In the genomic region with DNA sequence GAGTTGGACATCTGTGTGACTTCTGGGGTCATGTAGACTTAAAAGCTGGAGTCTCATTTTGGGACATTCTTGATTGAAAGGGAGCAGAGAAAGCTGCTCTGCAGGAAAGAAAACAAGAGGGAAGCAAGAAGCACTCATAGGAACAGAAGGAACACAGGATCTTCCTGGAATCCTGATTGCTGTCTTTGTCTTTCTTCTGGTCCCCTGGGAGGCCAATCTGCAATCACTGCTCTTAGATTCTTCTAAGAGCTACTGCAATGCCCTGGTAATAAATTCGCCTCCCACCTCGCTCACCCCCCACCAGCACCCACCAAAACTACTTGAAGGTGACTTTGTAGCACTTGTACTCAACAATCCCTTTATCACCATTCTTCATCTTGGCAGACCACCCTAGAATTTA, we compare ENCODE assay signal across 1 cellular context.
A peak's percentile ranks its signal among the peaks of the same experiment; 100 is the strongest.
TF ChIP-seq lines count a peak whose summit lies in the region.

No MANE protein-coding gene starts in this region.

TF ChIP-seq in H1, 55 proteins besides CTCF, POLR2A, EP300 and RAD21 (continued from another document):
- TF ChIP-seq, protein P1, sequence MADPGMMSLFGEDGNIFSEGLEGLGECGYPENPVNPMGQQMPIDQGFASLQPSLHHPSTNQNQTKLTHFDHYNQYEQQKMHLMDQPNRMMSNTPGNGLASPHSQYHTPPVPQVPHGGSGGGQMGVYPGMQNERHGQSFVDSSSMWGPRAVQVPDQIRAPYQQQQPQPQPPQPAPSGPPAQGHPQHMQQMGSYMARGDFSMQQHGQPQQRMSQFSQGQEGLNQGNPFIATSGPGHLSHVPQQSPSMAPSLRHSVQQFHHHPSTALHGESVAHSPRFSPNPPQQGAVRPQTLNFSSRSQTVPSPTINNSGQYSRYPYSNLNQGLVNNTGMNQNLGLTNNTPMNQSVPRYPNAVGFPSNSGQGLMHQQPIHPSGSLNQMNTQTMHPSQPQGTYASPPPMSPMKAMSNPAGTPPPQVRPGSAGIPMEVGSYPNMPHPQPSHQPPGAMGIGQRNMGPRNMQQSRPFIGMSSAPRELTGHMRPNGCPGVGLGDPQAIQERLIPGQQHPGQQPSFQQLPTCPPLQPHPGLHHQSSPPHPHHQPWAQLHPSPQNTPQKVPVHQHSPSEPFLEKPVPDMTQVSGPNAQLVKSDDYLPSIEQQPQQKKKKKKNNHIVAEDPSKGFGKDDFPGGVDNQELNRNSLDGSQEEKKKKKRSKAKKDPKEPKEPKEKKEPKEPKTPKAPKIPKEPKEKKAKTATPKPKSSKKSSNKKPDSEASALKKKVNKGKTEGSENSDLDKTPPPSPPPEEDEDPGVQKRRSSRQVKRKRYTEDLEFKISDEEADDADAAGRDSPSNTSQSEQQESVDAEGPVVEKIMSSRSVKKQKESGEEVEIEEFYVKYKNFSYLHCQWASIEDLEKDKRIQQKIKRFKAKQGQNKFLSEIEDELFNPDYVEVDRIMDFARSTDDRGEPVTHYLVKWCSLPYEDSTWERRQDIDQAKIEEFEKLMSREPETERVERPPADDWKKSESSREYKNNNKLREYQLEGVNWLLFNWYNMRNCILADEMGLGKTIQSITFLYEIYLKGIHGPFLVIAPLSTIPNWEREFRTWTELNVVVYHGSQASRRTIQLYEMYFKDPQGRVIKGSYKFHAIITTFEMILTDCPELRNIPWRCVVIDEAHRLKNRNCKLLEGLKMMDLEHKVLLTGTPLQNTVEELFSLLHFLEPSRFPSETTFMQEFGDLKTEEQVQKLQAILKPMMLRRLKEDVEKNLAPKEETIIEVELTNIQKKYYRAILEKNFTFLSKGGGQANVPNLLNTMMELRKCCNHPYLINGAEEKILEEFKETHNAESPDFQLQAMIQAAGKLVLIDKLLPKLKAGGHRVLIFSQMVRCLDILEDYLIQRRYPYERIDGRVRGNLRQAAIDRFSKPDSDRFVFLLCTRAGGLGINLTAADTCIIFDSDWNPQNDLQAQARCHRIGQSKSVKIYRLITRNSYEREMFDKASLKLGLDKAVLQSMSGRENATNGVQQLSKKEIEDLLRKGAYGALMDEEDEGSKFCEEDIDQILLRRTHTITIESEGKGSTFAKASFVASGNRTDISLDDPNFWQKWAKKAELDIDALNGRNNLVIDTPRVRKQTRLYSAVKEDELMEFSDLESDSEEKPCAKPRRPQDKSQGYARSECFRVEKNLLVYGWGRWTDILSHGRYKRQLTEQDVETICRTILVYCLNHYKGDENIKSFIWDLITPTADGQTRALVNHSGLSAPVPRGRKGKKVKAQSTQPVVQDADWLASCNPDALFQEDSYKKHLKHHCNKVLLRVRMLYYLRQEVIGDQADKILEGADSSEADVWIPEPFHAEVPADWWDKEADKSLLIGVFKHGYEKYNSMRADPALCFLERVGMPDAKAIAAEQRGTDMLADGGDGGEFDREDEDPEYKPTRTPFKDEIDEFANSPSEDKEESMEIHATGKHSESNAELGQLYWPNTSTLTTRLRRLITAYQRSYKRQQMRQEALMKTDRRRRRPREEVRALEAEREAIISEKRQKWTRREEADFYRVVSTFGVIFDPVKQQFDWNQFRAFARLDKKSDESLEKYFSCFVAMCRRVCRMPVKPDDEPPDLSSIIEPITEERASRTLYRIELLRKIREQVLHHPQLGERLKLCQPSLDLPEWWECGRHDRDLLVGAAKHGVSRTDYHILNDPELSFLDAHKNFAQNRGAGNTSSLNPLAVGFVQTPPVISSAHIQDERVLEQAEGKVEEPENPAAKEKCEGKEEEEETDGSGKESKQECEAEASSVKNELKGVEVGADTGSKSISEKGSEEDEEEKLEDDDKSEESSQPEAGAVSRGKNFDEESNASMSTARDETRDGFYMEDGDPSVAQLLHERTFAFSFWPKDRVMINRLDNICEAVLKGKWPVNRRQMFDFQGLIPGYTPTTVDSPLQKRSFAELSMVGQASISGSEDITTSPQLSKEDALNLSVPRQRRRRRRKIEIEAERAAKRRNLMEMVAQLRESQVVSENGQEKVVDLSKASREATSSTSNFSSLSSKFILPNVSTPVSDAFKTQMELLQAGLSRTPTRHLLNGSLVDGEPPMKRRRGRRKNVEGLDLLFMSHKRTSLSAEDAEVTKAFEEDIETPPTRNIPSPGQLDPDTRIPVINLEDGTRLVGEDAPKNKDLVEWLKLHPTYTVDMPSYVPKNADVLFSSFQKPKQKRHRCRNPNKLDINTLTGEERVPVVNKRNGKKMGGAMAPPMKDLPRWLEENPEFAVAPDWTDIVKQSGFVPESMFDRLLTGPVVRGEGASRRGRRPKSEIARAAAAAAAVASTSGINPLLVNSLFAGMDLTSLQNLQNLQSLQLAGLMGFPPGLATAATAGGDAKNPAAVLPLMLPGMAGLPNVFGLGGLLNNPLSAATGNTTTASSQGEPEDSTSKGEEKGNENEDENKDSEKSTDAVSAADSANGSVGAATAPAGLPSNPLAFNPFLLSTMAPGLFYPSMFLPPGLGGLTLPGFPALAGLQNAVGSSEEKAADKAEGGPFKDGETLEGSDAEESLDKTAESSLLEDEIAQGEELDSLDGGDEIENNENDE (IDR thresholded peaks at IDR 0.05; ENCODE audit: insufficient replicate concordance, low read length): peak; percentile 55
- TF ChIP-seq SIRT6 (IDR thresholded peaks at IDR 0.05; ENCODE audit: low read length) (no peak), SP1 (IDR thresholded peaks at IDR 0.05; ENCODE audit: low read depth, low read length) (0 out of 2 replicates have a peak, but pooled peaks have one; percentile 54), SP2 (IDR thresholded peaks at IDR 0.05; ENCODE audit: low read length) (no peak), TEAD4 (IDR thresholded peaks at IDR 0.05; ENCODE audit: low read depth, low read length) (peak; percentile 65; the same call in 1 of the 2 replicates), NANOG (IDR thresholded peaks at IDR 0.05; ENCODE audit: insufficient read depth, low read depth, low read length, poor library complexity, severe bottlenecking) (peak; percentile 97), POU5F1 (IDR thresholded peaks at IDR 0.05; ENCODE audit: low read depth, low read length) (no peak), CHD1 (IDR thresholded peaks at IDR 0.05; ENCODE audit: low read depth, low read length) (no peak), EZH2 (IDR thresholded peaks at IDR 0.05; ENCODE audit: low read depth, low read length, severe bottlenecking) (no peak)
